In the genomic region with DNA sequence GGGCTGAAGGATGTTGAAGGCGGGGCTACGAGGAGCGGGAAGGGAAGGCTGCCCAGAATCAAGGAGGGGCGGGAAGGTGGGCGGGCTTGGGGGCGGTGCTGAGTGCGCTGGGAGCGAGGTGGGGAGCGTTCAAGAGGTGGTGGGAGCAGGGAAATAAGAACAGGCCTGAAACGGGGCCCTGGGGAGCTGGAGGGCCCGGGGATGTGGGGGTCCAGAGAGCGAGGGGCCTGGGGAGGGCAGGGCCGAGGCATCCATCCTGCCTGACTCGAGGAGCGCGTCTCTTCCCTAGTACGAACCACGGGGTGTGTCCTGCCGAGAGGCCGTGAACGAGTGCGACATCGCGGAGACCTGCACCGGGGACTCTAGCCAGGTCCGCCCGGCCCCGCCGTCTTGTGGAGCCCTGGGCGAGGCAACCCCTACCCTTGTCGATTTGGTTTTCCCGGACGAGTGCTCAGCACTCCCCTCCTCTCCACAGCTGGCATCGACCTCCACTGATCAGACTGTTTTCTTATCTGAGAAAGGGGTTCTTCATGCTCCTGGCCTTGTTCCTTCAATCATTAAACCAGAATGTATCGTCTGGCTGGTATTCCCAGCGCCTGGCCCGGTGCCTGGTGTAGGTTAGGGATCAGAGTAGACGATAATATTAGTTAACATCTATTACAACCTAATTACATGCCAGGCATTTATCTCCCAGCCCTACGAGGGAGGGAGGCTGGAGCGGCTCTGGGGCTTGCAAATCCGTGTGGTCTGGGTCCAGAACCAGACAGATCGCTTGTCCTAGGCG, we compare ENCODE assay signal across 8 cellular contexts. TPM values are rescaled to one million over a fixed set of nuclear protein-coding genes. Genes with fewer than 3 reads are reported as not detected.
DNase-seq lines count a peak whose midpoint lies in the region; ATAC-seq, FAIRE-seq and TF ChIP-seq lines count a peak whose summit lies in the region.

No MANE protein-coding gene starts in this region.

- H3K18ac ChIP-seq in mesendoderm (ENCODE audit: low read length), result no peak overlapping the region

- H2AK5ac ChIP-seq in mesendoderm (ENCODE audit: low read length), result no peak overlapping the region

- H3K9ac ChIP-seq in mesendoderm (ENCODE audit: low read length), result peak overlapping the region; percentile 68

- H3K27ac ChIP-seq in mesendoderm (ENCODE audit: low read depth, low read length) (no peak overlapping the region), urinary bladder (ENCODE audit: low read depth) (no peak overlapping the region)

- no peak overlapping the region for H4K5ac ChIP-seq in mesendoderm (ENCODE audit: low read length)

- FAIRE-seq in HTR-8/SVneo (lab: Jason Lieb, UNC), result no peak

- H3K36me3 Mint-ChIP-seq in chondrocyte (ENCODE audit: low read depth), result no peaks in the 10 kb centered on the region

- H3K27me3 Mint-ChIP-seq in chondrocyte (ENCODE audit: low read depth), result peaks cover 3% of the 10 kb centered on the region

- peaks cover 14% of the 10 kb centered on the region for H3K4me1 Mint-ChIP-seq in chondrocyte (ENCODE audit: low read depth)

- peak overlapping the region; percentile 47 for H3K4me2 ChIP-seq in mesendoderm (ENCODE audit: low read length)

- H3K4me1 ChIP-seq in mesendoderm (ENCODE audit: control insufficient read depth, low read depth, low read length), result no peaks in the 10 kb centered on the region
- H3K4me1 ChIP-seq in urinary bladder (ENCODE audit: insufficient read depth), result no peaks in the 10 kb centered on the region

- H3K36me3 ChIP-seq in mesendoderm (ENCODE audit: control insufficient read depth, insufficient read depth, low read length) (no peaks in the 10 kb centered on the region), urinary bladder (ENCODE audit: insufficient read depth) (no peaks in the 10 kb centered on the region)

- H3K9me3 Mint-ChIP-seq in chondrocyte (ENCODE audit: low read depth), result no peaks in the 10 kb centered on the region

- H3K56ac ChIP-seq in mesendoderm (ENCODE audit: low read length), result peak overlapping the region; percentile 90

- ATAC-seq in GM21381 (IDR thresholded peaks at IDR 0.05; ENCODE audit: unreplicated experiment), result peak; percentile 7
- no peak for ATAC-seq in HG03025 (IDR thresholded peaks at IDR 0.05; ENCODE audit: low FRiP score, unreplicated experiment)

- H2BK120ac ChIP-seq in mesendoderm (ENCODE audit: low read depth, low read length), result no peak overlapping the region

- TF ChIP-seq CTCF in AG09309 (IDR thresholded peaks at IDR 0.05; ENCODE audit: control insufficient read depth, insufficient read depth, low read depth, low read length, missing control alignments) (no peak), chondrocyte (IDR thresholded peaks at IDR 0.05) (no peak)

- no peaks in the 10 kb centered on the region for H3K27me3 ChIP-seq in mesendoderm (ENCODE audit: insufficient read depth, low read length, poor library complexity)

- DNase-seq in AG09309 (ENCODE audit: low read depth) (no peak), NCI-H510A (lab: John Stamatoyannopoulos, UW) (peak; percentile 65), chondrocyte (ENCODE audit: low spot score) (peak; percentile 86), mesendoderm (no peak), HTR-8/SVneo (ENCODE audit: insufficient read length, low spot score) (no peak)

- H3K4me3 ChIP-seq in AG09309 (ENCODE audit: control insufficient read depth, low read depth, low read length), result peak overlapping the region; percentile 75
- H3K4me3 ChIP-seq in mesendoderm (ENCODE audit: low read length), result peak overlapping the region; percentile 23
- H3K4me3 ChIP-seq in urinary bladder (ENCODE audit: low read depth, low read length), result peak overlapping the region; percentile 35

- H3K79me1 ChIP-seq in mesendoderm (ENCODE audit: low read length), result no peaks in the 10 kb centered on the region

- peak overlapping the region; percentile 83 for H3K4me3 Mint-ChIP-seq in chondrocyte (ENCODE audit: unreplicated experiment)

- no CpG with 5 or more reads among the region's 43 CpGs for WGBS in mesendoderm (ENCODE audit: extremely low coverage, insufficient coverage, low lambda C conversion rate)
- 7% methylated on average over 43 of the region's 43 CpGs for WGBS in urinary bladder

- H3K23ac ChIP-seq in mesendoderm (ENCODE audit: low read length), result no peak overlapping the region

- H2BK5ac ChIP-seq in mesendoderm (ENCODE audit: low read length), result no peak overlapping the region

- H2BK15ac ChIP-seq in mesendoderm (replicated peaks; ENCODE audit: low read depth), result no peak overlapping the region

- H3K4ac ChIP-seq in mesendoderm (ENCODE audit: low read depth, low read length), result no peak overlapping the region

- no peaks in the 10 kb centered on the region for H3K79me2 ChIP-seq in mesendoderm (ENCODE audit: control insufficient read depth, insufficient read depth, low read length)

- H3K27ac Mint-ChIP-seq in chondrocyte (ENCODE audit: unreplicated experiment), result peak overlapping the region; percentile 59

- H4K8ac ChIP-seq in mesendoderm (ENCODE audit: low read depth, low read length), result no peak overlapping the region

RNA-seq across cellular contexts. Expression of gene ADAM11, which starts 17.2 kb away (rescaled TPM):
- total RNA-seq in chondrocyte (0.44 to 0.49 TPM (median 0.47 TPM) in 3 replicates), urinary bladder (1.9 TPM)
- 0.46 TPM for polyA plus RNA-seq in mesendoderm (2013, experiment 1 of 2)
- polyA plus RNA-seq in mesendoderm (2013, experiment 2 of 2), result 0.43 TPM
- polyA plus RNA-seq in urinary bladder, result 0.81 TPM

RNA-seq across cellular contexts. Expression of gene GJC1, which starts 54.1 kb away (rescaled TPM):
- total RNA-seq in chondrocyte (26.8 to 50.5 TPM (median 46.4 TPM) in 3 replicates), urinary bladder (63.2 TPM)
- 35.4 TPM for polyA plus RNA-seq in mesendoderm (2013, experiment 1 of 2)
- polyA plus RNA-seq in mesendoderm (2013, experiment 2 of 2), result 36.0 TPM
- polyA plus RNA-seq in urinary bladder, result 21.8 TPM

Comparison
In these comparisons a context has a peak if more than half of its experiments do, and no peak if none do; other contexts are left out.
1. DNase-seq: peak in NCI-H510A (single experiment) and chondrocyte (single experiment); none in AG09309 (single experiment), mesendoderm (single experiment) and HTR-8/SVneo (single experiment).
2. H3K4me3 ChIP-seq: peak in every context shown above with its lines; median percentile 75 in AG09309; 35 in urinary bladder; 23 in mesendoderm.